In the genomic region with DNA sequence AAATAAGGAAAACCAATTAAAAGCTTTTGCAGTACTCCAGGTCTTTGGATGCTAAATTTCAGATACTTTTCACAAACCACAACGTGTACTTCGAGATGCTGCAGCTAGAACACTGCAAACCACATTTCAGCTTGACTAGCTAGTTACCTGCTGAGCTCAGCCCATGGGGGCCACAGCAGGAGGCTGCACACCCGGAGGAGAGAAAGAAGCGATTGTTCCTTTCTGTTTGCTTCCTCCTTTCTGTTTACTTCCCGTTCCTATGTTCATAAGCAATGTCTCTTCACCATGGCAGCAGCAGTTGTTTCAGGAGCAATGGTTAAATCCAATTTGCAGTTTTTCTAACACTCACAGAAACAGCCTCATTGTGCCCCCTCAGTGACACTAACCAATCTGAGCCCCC, we compare ENCODE assay signal across 1 cellular context.
TF ChIP-seq lines count a peak whose summit lies in the region.

No MANE protein-coding gene starts in this region.

TF ChIP-seq in HepG2, 621 proteins besides CTCF, POLR2A, EP300 and RAD21 (continued from another document and continues in another):
- TF ChIP-seq ZNF780A (CRISPR knock-in tag; IDR thresholded peaks at IDR 0.05) (no peak), HNF4G (IDR thresholded peaks at IDR 0.05; ENCODE audit: borderline replicate concordance, low read depth, low read length) (no peak), HNF4G (CRISPR knock-in tag; IDR thresholded peaks at IDR 0.05; ENCODE audit: borderline replicate concordance, low read depth) (no peak), CBFB (CRISPR knock-in tag; IDR thresholded peaks at IDR 0.05) (no peak), ATAD3A (CRISPR knock-in tag; IDR thresholded peaks at IDR 0.05) (no peak), SIN3A (IDR thresholded peaks at IDR 0.05; ENCODE audit: borderline replicate concordance, low read depth, low read length) (no peak), SCMH1 (CRISPR knock-in tag; IDR thresholded peaks at IDR 0.05; ENCODE audit: borderline replicate concordance) (no peak), ZNF354B (CRISPR knock-in tag; IDR thresholded peaks at IDR 0.05) (no peak), ZSCAN25 (CRISPR knock-in tag; IDR thresholded peaks at IDR 0.05) (0 out of 2 replicates have a peak, but pooled peaks have one; percentile 31), ZSCAN20 (CRISPR knock-in tag; IDR thresholded peaks at IDR 0.05; ENCODE audit: borderline replicate concordance) (no peak), ZNF276 (CRISPR knock-in tag; IDR thresholded peaks at IDR 0.05; ENCODE audit: low read depth) (no peak), FOXP1 (IDR thresholded peaks at IDR 0.05) (no peak), FOXP1 (CRISPR knock-in tag; IDR thresholded peaks at IDR 0.05) (peak; percentile 81), SNAPC2 (CRISPR knock-in tag; IDR thresholded peaks at IDR 0.05) (0 out of 2 replicates have a peak, but pooled peaks have one; percentile 50), BRCA1 (CRISPR knock-in tag; IDR thresholded peaks at IDR 0.05) (no peak), ZNF33A (CRISPR knock-in tag; IDR thresholded peaks at IDR 0.05; ENCODE audit: borderline replicate concordance) (no peak), ZNF597 (CRISPR knock-in tag; IDR thresholded peaks at IDR 0.05) (no peak), RARG (CRISPR knock-in tag; IDR thresholded peaks at IDR 0.05; ENCODE audit: low read depth) (no peak), RFXANK (CRISPR knock-in tag; IDR thresholded peaks at IDR 0.05) (no peak), MTA1 (CRISPR knock-in tag; IDR thresholded peaks at IDR 0.05; ENCODE audit: borderline replicate concordance) (no peak), SOX5 (CRISPR knock-in tag; IDR thresholded peaks at IDR 0.05; ENCODE audit: borderline replicate concordance) (peak; percentile 85; the same call in 1 of the 2 replicates), CCDC6 (CRISPR knock-in tag; IDR thresholded peaks at IDR 0.05) (0 out of 2 replicates have a peak, but pooled peaks have one; percentile 24), FOSL1 (CRISPR knock-in tag; IDR thresholded peaks at IDR 0.05; ENCODE audit: borderline replicate concordance) (no peak), ZNF350 (CRISPR knock-in tag; IDR thresholded peaks at IDR 0.05; ENCODE audit: borderline replicate concordance, low read depth) (no peak), ZZZ3 (CRISPR knock-in tag; IDR thresholded peaks at IDR 0.05; ENCODE audit: borderline replicate concordance) (no peak), KMT2A (CRISPR knock-in tag; IDR thresholded peaks at IDR 0.05) (no peak), ZNF576 (CRISPR knock-in tag; IDR thresholded peaks at IDR 0.05) (no peak)
- TF ChIP-seq, protein P1, sequence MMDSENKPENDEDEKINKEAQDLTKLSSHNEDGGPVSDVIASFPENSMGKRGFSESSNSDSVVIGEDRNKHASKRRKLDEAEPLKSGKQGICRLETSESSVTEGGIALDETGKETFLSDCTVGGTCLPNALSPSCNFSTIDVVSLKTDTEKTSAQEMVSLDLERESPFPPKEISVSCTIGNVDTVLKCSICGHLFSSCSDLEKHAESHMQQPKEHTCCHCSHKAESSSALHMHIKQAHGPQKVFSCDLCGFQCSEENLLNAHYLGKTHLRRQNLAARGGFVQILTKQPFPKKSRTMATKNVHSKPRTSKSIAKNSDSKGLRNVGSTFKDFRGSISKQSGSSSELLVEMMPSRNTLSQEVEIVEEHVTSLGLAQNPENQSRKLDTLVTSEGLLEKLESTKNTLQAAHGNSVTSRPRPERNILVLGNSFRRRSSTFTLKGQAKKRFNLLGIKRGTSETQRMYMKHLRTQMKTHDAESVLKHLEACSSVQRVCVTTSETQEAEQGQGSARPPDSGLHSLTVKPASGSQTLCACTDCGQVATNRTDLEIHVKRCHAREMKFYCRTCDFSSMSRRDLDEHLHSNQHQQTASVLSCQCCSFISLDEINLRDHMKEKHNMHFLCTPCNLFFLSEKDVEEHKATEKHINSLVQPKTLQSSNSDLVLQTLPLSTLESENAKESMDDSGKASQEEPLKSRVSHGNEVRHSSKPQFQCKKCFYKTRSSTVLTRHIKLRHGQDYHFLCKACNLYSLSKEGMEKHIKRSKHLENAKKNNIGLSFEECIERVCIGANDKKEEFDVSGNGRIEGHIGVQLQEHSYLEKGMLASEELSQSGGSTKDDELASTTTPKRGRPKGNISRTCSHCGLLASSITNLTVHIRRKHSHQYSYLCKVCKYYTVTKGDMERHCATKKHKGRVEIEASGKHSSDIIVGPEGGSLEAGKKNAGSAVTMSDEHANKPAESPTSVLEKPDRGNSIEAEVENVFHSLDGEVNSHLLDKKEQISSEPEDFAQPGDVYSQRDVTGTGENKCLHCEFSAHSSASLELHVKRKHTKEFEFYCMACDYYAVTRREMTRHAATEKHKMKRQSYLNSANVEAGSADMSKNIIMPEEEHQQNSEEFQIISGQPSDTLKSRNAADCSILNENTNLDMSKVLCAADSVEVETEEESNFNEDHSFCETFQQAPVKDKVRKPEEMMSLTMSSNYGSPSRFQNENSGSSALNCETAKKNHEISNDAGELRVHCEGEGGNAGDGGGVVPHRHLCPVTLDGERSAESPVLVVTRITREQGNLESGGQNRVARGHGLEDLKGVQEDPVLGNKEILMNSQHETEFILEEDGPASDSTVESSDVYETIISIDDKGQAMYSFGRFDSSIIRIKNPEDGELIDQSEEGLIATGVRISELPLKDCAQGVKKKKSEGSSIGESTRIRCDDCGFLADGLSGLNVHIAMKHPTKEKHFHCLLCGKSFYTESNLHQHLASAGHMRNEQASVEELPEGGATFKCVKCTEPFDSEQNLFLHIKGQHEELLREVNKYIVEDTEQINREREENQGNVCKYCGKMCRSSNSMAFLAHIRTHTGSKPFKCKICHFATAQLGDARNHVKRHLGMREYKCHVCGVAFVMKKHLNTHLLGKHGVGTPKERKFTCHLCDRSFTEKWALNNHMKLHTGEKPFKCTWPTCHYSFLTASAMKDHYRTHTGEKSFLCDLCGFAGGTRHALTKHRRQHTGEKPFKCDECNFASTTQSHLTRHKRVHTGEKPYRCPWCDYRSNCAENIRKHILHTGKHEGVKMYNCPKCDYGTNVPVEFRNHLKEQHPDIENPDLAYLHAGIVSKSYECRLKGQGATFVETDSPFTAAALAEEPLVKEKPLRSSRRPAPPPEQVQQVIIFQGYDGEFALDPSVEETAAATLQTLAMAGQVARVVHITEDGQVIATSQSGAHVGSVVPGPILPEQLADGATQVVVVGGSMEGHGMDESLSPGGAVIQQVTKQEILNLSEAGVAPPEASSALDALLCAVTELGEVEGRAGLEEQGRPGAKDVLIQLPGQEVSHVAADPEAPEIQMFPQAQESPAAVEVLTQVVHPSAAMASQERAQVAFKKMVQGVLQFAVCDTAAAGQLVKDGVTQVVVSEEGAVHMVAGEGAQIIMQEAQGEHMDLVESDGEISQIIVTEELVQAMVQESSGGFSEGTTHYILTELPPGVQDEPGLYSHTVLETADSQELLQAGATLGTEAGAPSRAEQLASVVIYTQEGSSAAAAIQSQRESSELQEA (CRISPR knock-in tag; IDR thresholded peaks at IDR 0.05; ENCODE audit: not compliant biosample characterization): no peak
- TF ChIP-seq, protein P2, sequence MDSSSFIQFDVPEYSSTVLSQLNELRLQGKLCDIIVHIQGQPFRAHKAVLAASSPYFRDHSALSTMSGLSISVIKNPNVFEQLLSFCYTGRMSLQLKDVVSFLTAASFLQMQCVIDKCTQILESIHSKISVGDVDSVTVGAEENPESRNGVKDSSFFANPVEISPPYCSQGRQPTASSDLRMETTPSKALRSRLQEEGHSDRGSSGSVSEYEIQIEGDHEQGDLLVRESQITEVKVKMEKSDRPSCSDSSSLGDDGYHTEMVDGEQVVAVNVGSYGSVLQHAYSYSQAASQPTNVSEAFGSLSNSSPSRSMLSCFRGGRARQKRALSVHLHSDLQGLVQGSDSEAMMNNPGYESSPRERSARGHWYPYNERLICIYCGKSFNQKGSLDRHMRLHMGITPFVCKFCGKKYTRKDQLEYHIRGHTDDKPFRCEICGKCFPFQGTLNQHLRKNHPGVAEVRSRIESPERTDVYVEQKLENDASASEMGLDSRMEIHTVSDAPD (CRISPR knock-in tag; IDR thresholded peaks at IDR 0.05): no peak
- TF ChIP-seq, protein P3, sequence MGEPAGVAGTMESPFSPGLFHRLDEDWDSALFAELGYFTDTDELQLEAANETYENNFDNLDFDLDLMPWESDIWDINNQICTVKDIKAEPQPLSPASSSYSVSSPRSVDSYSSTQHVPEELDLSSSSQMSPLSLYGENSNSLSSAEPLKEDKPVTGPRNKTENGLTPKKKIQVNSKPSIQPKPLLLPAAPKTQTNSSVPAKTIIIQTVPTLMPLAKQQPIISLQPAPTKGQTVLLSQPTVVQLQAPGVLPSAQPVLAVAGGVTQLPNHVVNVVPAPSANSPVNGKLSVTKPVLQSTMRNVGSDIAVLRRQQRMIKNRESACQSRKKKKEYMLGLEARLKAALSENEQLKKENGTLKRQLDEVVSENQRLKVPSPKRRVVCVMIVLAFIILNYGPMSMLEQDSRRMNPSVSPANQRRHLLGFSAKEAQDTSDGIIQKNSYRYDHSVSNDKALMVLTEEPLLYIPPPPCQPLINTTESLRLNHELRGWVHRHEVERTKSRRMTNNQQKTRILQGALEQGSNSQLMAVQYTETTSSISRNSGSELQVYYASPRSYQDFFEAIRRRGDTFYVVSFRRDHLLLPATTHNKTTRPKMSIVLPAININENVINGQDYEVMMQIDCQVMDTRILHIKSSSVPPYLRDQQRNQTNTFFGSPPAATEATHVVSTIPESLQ (CRISPR knock-in tag; conservative IDR thresholded peaks at IDR 0.05): no peak
- TF ChIP-seq, protein P4, sequence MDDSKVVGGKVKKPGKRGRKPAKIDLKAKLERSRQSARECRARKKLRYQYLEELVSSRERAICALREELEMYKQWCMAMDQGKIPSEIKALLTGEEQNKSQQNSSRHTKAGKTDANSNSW (CRISPR knock-in tag; IDR thresholded peaks at IDR 0.05; ENCODE audit: borderline replicate concordance): no peak
- TF ChIP-seq, protein P5, sequence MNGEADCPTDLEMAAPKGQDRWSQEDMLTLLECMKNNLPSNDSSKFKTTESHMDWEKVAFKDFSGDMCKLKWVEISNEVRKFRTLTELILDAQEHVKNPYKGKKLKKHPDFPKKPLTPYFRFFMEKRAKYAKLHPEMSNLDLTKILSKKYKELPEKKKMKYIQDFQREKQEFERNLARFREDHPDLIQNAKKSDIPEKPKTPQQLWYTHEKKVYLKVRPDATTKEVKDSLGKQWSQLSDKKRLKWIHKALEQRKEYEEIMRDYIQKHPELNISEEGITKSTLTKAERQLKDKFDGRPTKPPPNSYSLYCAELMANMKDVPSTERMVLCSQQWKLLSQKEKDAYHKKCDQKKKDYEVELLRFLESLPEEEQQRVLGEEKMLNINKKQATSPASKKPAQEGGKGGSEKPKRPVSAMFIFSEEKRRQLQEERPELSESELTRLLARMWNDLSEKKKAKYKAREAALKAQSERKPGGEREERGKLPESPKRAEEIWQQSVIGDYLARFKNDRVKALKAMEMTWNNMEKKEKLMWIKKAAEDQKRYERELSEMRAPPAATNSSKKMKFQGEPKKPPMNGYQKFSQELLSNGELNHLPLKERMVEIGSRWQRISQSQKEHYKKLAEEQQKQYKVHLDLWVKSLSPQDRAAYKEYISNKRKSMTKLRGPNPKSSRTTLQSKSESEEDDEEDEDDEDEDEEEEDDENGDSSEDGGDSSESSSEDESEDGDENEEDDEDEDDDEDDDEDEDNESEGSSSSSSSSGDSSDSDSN (CRISPR knock-in tag; IDR thresholded peaks at IDR 0.05): no peak
- TF ChIP-seq, protein P6, sequence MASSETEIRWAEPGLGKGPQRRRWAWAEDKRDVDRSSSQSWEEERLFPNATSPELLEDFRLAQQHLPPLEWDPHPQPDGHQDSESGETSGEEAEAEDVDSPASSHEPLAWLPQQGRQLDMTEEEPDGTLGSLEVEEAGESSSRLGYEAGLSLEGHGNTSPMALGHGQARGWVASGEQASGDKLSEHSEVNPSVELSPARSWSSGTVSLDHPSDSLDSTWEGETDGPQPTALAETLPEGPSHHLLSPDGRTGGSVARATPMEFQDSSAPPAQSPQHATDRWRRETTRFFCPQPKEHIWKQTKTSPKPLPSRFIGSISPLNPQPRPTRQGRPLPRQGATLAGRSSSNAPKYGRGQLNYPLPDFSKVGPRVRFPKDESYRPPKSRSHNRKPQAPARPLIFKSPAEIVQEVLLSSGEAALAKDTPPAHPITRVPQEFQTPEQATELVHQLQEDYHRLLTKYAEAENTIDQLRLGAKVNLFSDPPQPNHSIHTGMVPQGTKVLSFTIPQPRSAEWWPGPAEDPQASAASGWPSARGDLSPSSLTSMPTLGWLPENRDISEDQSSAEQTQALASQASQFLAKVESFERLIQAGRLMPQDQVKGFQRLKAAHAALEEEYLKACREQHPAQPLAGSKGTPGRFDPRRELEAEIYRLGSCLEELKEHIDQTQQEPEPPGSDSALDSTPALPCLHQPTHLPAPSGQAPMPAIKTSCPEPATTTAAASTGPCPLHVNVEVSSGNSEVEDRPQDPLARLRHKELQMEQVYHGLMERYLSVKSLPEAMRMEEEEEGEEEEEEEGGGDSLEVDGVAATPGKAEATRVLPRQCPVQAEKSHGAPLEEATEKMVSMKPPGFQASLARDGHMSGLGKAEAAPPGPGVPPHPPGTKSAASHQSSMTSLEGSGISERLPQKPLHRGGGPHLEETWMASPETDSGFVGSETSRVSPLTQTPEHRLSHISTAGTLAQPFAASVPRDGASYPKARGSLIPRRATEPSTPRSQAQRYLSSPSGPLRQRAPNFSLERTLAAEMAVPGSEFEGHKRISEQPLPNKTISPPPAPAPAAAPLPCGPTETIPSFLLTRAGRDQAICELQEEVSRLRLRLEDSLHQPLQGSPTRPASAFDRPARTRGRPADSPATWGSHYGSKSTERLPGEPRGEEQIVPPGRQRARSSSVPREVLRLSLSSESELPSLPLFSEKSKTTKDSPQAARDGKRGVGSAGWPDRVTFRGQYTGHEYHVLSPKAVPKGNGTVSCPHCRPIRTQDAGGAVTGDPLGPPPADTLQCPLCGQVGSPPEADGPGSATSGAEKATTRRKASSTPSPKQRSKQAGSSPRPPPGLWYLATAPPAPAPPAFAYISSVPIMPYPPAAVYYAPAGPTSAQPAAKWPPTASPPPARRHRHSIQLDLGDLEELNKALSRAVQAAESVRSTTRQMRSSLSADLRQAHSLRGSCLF (CRISPR knock-in tag; IDR thresholded peaks at IDR 0.05; ENCODE audit: borderline replicate concordance): no peak
